ENCODE assay signal across 2 cellular contexts in genomic region chr22:50189849-50190181, GRCh38.
TF ChIP-seq lines count a peak whose summit lies in the region.

No MANE protein-coding gene starts in this region.

TF ChIP-seq in liver, 16 proteins besides CTCF, POLR2A, EP300 and RAD21:
- TF ChIP-seq MAX (IDR thresholded peaks at IDR 0.05) = no peak
- no peak for TF ChIP-seq REST (IDR thresholded peaks at IDR 0.05)
- TF ChIP-seq ATF3 (IDR thresholded peaks at IDR 0.05) = no peak
- TF ChIP-seq JUND (IDR thresholded peaks at IDR 0.05) = no peak
- TF ChIP-seq TAF1 (conservative IDR thresholded peaks at IDR 0.05) = no peak
- TF ChIP-seq NR2F2 (IDR thresholded peaks at IDR 0.05) = no peak
- TF ChIP-seq ZBTB33 (IDR thresholded peaks at IDR 0.05) = no peak
- no peak for TF ChIP-seq EGR1 (IDR thresholded peaks at IDR 0.05; ENCODE audit: low read depth in 2 of 2)
- no peak for TF ChIP-seq FOXA2 (IDR thresholded peaks at IDR 0.05)
- TF ChIP-seq FOXA1 (IDR thresholded peaks at IDR 0.05) = no peak
- TF ChIP-seq SP1 (IDR thresholded peaks at IDR 0.05) = no peak
- no peak for TF ChIP-seq HNF4A (conservative IDR thresholded peaks at IDR 0.05)
- no peak for TF ChIP-seq HNF4G (IDR thresholded peaks at IDR 0.05)
- no peak for TF ChIP-seq RXRA (IDR thresholded peaks at IDR 0.05)
- no peak for TF ChIP-seq YY1 (IDR thresholded peaks at IDR 0.05)
- no peak for TF ChIP-seq GABPA (IDR thresholded peaks at IDR 0.05 in 1 of 2, conservative IDR thresholded peaks at IDR 0.05 in 1 of 2)

TF ChIP-seq in HepG2, 621 proteins besides CTCF, POLR2A, EP300 and RAD21:
- no peak for TF ChIP-seq XBP1 (CRISPR knock-in tag; IDR thresholded peaks at IDR 0.05)
